Comparison of ENCODE assay signal across 1 cellular context in the genomic region with DNA sequence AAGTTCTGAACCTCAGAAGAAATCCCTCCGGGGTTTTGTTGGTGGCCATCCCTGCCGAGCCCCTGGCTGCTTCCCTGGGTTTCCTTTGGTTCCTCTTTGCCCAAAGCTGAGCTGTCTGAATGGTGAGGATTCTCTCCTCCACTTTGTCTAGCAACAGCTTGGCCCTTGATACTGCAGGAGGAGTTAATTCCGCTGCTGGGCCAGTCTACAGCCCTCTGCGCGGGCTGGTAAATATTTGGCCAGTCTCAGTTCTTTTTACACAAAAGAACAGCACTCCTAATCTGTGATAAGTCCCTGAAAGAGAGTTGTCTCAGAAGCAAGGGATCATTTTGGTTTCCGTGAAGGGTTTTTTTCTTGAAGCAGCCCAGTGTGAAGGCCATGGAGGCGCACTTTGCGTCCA.
TF ChIP-seq lines count a peak whose summit lies in the region.

No MANE protein-coding gene starts in this region.

TF ChIP-seq in HepG2, 621 proteins besides CTCF, POLR2A, EP300 and RAD21 (continued from another document):
- TF ChIP-seq, protein P1, sequence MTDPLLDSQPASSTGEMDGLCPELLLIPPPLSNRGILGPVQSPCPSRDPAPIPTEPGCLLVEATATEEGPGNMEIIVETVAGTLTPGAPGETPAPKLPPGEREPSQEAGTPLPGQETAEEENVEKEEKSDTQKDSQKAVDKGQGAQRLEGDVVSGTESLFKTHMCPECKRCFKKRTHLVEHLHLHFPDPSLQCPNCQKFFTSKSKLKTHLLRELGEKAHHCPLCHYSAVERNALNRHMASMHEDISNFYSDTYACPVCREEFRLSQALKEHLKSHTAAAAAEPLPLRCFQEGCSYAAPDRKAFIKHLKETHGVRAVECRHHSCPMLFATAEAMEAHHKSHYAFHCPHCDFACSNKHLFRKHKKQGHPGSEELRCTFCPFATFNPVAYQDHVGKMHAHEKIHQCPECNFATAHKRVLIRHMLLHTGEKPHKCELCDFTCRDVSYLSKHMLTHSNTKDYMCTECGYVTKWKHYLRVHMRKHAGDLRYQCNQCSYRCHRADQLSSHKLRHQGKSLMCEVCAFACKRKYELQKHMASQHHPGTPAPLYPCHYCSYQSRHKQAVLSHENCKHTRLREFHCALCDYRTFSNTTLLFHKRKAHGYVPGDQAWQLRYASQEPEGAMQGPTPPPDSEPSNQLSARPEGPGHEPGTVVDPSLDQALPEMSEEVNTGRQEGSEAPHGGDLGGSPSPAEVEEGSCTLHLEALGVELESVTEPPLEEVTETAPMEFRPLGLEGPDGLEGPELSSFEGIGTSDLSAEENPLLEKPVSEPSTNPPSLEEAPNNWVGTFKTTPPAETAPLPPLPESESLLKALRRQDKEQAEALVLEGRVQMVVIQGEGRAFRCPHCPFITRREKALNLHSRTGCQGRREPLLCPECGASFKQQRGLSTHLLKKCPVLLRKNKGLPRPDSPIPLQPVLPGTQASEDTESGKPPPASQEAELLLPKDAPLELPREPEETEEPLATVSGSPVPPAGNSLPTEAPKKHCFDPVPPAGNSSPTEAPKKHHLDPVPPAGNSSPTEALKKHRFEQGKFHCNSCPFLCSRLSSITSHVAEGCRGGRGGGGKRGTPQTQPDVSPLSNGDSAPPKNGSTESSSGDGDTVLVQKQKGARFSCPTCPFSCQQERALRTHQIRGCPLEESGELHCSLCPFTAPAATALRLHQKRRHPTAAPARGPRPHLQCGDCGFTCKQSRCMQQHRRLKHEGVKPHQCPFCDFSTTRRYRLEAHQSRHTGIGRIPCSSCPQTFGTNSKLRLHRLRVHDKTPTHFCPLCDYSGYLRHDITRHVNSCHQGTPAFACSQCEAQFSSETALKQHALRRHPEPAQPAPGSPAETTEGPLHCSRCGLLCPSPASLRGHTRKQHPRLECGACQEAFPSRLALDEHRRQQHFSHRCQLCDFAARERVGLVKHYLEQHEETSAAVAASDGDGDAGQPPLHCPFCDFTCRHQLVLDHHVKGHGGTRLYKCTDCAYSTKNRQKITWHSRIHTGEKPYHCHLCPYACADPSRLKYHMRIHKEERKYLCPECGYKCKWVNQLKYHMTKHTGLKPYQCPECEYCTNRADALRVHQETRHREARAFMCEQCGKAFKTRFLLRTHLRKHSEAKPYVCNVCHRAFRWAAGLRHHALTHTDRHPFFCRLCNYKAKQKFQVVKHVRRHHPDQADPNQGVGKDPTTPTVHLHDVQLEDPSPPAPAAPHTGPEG (CRISPR knock-in tag; IDR thresholded peaks at IDR 0.05), result 0 out of 2 replicates have a peak, but pooled peaks have one; percentile 56
- TF ChIP-seq STAG1 (CRISPR knock-in tag; IDR thresholded peaks at IDR 0.05) (no peak), ZNF326 (CRISPR knock-in tag; IDR thresholded peaks at IDR 0.05; ENCODE audit: borderline replicate concordance) (no peak), JUND (CRISPR knock-in tag; IDR thresholded peaks at IDR 0.05) (no peak), SETDB1 (CRISPR knock-in tag; IDR thresholded peaks at IDR 0.05; ENCODE audit: borderline replicate concordance) (no peak), ZNF20 (CRISPR knock-in tag; IDR thresholded peaks at IDR 0.05) (0 out of 2 replicates have a peak, but pooled peaks have one; percentile 47), ZNF317 (CRISPR knock-in tag; IDR thresholded peaks at IDR 0.05) (0 out of 2 replicates have a peak, but pooled peaks have one; percentile 15), ZNF652 (CRISPR knock-in tag; IDR thresholded peaks at IDR 0.05; ENCODE audit: borderline replicate concordance, low read depth) (peak; percentile 15; the same call in 1 of the 2 replicates), ZBED4 (CRISPR knock-in tag; IDR thresholded peaks at IDR 0.05; ENCODE audit: borderline replicate concordance) (0 out of 2 replicates have a peak, but pooled peaks have one; percentile 35), HDAC6 (IDR thresholded peaks at IDR 0.05; ENCODE audit: low read depth, low read length) (no peak), GTF3A (CRISPR knock-in tag; conservative IDR thresholded peaks at IDR 0.05) (no peak), KDM2A (CRISPR knock-in tag; IDR thresholded peaks at IDR 0.05; ENCODE audit: borderline replicate concordance, low read depth) (0 out of 2 replicates have a peak, but pooled peaks have one; percentile 40), TRIM24 (CRISPR knock-in tag; IDR thresholded peaks at IDR 0.05) (no peak), ZNF678 (CRISPR knock-in tag; IDR thresholded peaks at IDR 0.05) (no peak), SOX6 (IDR thresholded peaks at IDR 0.05) (no peak), SOX6 (CRISPR knock-in tag; IDR thresholded peaks at IDR 0.05) (peak; percentile 23; the same call in 1 of the 2 replicates)
- TF ChIP-seq, protein P2, sequence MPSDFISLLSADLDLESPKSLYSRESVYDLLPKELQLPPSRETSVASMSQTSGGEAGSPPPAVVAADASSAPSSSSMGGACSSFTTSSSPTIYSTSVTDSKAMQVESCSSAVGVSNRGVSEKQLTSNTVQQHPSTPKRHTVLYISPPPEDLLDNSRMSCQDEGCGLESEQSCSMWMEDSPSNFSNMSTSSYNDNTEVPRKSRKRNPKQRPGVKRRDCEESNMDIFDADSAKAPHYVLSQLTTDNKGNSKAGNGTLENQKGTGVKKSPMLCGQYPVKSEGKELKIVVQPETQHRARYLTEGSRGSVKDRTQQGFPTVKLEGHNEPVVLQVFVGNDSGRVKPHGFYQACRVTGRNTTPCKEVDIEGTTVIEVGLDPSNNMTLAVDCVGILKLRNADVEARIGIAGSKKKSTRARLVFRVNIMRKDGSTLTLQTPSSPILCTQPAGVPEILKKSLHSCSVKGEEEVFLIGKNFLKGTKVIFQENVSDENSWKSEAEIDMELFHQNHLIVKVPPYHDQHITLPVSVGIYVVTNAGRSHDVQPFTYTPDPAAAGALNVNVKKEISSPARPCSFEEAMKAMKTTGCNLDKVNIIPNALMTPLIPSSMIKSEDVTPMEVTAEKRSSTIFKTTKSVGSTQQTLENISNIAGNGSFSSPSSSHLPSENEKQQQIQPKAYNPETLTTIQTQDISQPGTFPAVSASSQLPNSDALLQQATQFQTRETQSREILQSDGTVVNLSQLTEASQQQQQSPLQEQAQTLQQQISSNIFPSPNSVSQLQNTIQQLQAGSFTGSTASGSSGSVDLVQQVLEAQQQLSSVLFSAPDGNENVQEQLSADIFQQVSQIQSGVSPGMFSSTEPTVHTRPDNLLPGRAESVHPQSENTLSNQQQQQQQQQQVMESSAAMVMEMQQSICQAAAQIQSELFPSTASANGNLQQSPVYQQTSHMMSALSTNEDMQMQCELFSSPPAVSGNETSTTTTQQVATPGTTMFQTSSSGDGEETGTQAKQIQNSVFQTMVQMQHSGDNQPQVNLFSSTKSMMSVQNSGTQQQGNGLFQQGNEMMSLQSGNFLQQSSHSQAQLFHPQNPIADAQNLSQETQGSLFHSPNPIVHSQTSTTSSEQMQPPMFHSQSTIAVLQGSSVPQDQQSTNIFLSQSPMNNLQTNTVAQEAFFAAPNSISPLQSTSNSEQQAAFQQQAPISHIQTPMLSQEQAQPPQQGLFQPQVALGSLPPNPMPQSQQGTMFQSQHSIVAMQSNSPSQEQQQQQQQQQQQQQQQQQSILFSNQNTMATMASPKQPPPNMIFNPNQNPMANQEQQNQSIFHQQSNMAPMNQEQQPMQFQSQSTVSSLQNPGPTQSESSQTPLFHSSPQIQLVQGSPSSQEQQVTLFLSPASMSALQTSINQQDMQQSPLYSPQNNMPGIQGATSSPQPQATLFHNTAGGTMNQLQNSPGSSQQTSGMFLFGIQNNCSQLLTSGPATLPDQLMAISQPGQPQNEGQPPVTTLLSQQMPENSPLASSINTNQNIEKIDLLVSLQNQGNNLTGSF (CRISPR knock-in tag; IDR thresholded peaks at IDR 0.05), result peak; percentile 14; the same call in 1 of the 2 replicates
- TF ChIP-seq, protein P3, sequence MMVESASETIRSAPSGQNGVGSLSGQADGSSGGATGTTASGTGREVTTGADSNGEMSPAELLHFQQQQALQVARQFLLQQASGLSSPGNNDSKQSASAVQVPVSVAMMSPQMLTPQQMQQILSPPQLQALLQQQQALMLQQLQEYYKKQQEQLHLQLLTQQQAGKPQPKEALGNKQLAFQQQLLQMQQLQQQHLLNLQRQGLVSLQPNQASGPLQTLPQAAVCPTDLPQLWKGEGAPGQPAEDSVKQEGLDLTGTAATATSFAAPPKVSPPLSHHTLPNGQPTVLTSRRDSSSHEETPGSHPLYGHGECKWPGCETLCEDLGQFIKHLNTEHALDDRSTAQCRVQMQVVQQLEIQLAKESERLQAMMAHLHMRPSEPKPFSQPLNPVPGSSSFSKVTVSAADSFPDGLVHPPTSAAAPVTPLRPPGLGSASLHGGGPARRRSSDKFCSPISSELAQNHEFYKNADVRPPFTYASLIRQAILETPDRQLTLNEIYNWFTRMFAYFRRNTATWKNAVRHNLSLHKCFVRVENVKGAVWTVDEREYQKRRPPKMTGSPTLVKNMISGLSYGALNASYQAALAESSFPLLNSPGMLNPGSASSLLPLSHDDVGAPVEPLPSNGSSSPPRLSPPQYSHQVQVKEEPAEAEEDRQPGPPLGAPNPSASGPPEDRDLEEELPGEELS (CRISPR knock-in tag; IDR thresholded peaks at IDR 0.05), result 0 out of 2 replicates have a peak, but pooled peaks have one; percentile 19
- TF ChIP-seq, protein P4, sequence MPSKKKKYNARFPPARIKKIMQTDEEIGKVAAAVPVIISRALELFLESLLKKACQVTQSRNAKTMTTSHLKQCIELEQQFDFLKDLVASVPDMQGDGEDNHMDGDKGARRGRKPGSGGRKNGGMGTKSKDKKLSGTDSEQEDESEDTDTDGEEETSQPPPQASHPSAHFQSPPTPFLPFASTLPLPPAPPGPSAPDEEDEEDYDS (CRISPR knock-in tag; IDR thresholded peaks at IDR 0.05), result 0 out of 2 replicates have a peak, but pooled peaks have one; percentile 9
TF ChIP-seq in HepG2: peak in this region for 11.
